Comparison of ENCODE assay signal across 1 cellular context in the genomic region with DNA sequence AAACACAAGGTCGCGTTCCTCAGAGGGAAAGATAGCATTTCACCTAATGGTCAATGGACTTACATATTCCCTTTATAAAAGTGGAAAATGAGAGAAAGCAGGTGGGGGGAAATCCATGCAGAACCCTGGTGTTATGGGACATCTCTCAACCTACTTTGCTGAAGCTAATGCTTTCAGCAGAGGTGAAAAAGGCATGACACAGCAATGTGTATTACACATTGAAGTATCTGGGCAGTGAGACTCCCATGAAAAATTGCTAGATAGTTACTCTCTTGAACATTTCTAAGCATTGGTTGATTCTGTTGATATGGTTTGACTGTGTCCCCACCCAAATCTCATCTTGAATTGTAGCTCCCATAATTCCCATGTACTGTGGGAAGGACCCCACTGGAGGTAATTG.
TF ChIP-seq lines count a peak whose summit lies in the region.

No MANE protein-coding gene starts in this region.

TF ChIP-seq in IMR-90, 13 proteins besides CTCF, POLR2A, EP300 and RAD21:
- no peak for TF ChIP-seq CHD1 (IDR thresholded peaks at IDR 0.05; ENCODE audit: low read depth, low read length)
- no peak for TF ChIP-seq CEBPB (IDR thresholded peaks at IDR 0.05; ENCODE audit: low read depth, low read length)
- no peak for TF ChIP-seq SMC3 (IDR thresholded peaks at IDR 0.05; ENCODE audit: low read depth, low read length)
- TF ChIP-seq, protein P1, sequence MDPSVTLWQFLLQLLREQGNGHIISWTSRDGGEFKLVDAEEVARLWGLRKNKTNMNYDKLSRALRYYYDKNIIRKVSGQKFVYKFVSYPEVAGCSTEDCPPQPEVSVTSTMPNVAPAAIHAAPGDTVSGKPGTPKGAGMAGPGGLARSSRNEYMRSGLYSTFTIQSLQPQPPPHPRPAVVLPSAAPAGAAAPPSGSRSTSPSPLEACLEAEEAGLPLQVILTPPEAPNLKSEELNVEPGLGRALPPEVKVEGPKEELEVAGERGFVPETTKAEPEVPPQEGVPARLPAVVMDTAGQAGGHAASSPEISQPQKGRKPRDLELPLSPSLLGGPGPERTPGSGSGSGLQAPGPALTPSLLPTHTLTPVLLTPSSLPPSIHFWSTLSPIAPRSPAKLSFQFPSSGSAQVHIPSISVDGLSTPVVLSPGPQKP (IDR thresholded peaks at IDR 0.05; ENCODE audit: borderline replicate concordance, low read depth, low read length) = no peak
- TF ChIP-seq NFE2L2 (IDR thresholded peaks at IDR 0.05; ENCODE audit: low read depth, low read length) = no peak
